ENCODE assay signal across 1 cellular context in the genomic region with DNA sequence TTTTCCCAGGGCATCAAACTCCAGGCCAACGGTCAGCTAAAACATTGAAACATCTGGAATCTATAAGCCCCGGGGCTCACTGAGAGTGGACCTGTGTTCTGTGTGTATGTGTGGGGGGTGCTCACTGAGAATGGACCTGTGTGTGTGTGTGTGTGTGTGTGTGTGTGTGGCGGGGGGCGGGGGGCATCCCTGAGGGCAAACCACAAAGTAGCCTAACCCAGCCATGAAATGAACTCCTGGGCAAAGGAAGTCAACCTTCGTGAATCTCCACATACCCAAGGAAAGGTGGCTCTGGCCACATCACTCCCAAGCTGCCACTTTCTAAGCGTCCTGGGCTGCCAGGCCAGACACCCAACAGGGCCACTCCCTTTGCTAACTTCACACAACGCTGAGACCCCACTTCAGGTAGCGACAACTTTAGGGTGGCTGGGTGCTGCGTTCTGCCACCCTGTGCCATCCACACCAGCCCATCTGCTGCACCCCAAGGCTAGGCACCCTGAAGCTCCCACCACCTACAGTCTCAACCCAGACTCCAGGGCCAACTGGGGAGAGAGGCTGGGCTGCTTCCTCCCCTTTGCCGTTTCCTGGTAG.
TF ChIP-seq lines count a peak whose summit lies in the region.

No MANE protein-coding gene starts in this region.

TF ChIP-seq in SK-N-SH treated with all-trans-retinoic acid at 6 μM for 48 hours, 23 proteins besides CTCF, POLR2A, EP300 and RAD21 (continued from another document):
- TF ChIP-seq, protein P1, sequence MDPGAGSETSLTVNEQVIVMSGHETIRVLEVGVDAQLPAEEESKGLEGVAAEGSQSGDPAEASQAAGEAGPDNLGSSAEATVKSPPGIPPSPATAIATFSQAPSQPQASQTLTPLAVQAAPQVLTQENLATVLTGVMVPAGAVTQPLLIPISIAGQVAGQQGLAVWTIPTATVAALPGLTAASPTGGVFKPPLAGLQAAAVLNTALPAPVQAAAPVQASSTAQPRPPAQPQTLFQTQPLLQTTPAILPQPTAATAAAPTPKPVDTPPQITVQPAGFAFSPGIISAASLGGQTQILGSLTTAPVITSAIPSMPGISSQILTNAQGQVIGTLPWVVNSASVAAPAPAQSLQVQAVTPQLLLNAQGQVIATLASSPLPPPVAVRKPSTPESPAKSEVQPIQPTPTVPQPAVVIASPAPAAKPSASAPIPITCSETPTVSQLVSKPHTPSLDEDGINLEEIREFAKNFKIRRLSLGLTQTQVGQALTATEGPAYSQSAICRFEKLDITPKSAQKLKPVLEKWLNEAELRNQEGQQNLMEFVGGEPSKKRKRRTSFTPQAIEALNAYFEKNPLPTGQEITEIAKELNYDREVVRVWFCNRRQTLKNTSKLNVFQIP (CRISPR knock-in tag; IDR thresholded peaks at IDR 0.05; ENCODE audit: borderline replicate concordance, low read depth) = no peak
- TF ChIP-seq CSRNP3 (CRISPR knock-in tag; IDR thresholded peaks at IDR 0.05) = no peak
- TF ChIP-seq TCF4 (CRISPR knock-in tag; IDR thresholded peaks at IDR 0.05; ENCODE audit: borderline replicate concordance) = no peak
- no peak for TF ChIP-seq ZFP30 (CRISPR knock-in tag; IDR thresholded peaks at IDR 0.05)
- no peak for TF ChIP-seq PPARA (CRISPR knock-in tag; IDR thresholded peaks at IDR 0.05; ENCODE audit: borderline replicate concordance)
- no peak for TF ChIP-seq TSHZ2 (CRISPR knock-in tag; IDR thresholded peaks at IDR 0.05)
- TF ChIP-seq BACH2 (CRISPR knock-in tag; IDR thresholded peaks at IDR 0.05; ENCODE audit: borderline replicate concordance) = no peak
- no peak for TF ChIP-seq ESRRG (CRISPR knock-in tag; IDR thresholded peaks at IDR 0.05)
- TF ChIP-seq ZNF70 (CRISPR knock-in tag; IDR thresholded peaks at IDR 0.05) = no peak
- TF ChIP-seq CSDC2 (CRISPR knock-in tag; IDR thresholded peaks at IDR 0.05) = no peak
- no peak for TF ChIP-seq RARB (CRISPR knock-in tag; IDR thresholded peaks at IDR 0.05)
